In the genomic region with DNA sequence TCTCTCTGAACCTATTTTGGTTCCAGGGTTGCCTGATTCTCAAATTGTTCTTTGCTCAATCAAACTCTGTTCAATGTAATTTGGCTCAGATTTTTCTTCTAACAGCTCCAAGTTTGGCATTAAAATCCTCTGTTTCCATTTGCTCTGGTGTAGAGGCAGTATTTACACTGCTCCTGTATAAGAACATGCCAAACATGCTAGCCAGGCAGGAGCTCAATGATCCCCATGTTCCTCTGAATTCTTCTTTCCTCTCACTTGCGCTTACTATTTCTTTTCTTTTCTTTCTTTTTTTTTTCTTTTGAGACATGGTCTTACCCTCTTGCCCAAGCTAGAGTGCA, we compare ENCODE assay signal across 31 cellular contexts. TPM values are rescaled to one million over a fixed set of nuclear protein-coding genes. Genes with fewer than 3 reads are reported as not detected.
"Had no signal": no experiment of that assay in that cellular context is flagged by ENCODE, and none has a peak within 500 bp of the region (broad histone marks: within the 10 kb centered on the region; RNA-seq: fewer than 3 reads in every experiment).

No MANE protein-coding gene starts in this region.

- H3K36me3 ChIP-seq: stomach, thoracic aorta, thyroid gland, tibial nerve, transverse colon, upper lobe of left lung, upper lobe of right lung, uterus, vagina had no signal

- FAIRE-seq: urothelium cell line had no signal

- H3K27me3 ChIP-seq: stomach, testis, thyroid gland, tibial nerve, upper lobe of left lung, upper lobe of right lung, uterus, vagina had no signal

- H3K4me1 ChIP-seq: testis, thyroid gland, tibial nerve, transverse colon, upper lobe of left lung, upper lobe of right lung, uterus, vagina had no signal

- H3K4me3 Mint-ChIP-seq: stimulated activated effector memory CD8-positive, alpha-beta T cell treated with anti-CD3 and anti-CD28 coated beads, Interleukin-12 subunit alpha, Interleukin-12 subunit beta, amount 100 ng/mL, for 72 hours; stimulated activated memory B cell treated with anti-CD40 and anti-IgM and Interleukin-4, amounts not matched to agents 10 μg/mL and 1 μg/mL and 100 μg/mL, for 72 hours; stimulated activated naive B cell treated with anti-CD40 and anti-IgM and Interleukin-4, amounts not matched to agents 10 μg/mL and 1 μg/mL and 100 μg/mL, for 72 hours; stimulated activated naive CD8-positive, alpha-beta T cell treated with anti-CD3 and anti-CD28 coated beads, Interleukin-15, amount 100 ng/mL, for 72 hours; stimulated activated naive CD8-positive, alpha-beta T cell treated with anti-CD3 and anti-CD28 coated beads, Interleukin-15, Interleukin-2, amounts not matched to agents 100 ng/mL and 50 ng/mL, for 24 hours; type B pancreatic cell had no signal

- H3K36me3 Mint-ChIP-seq: stimulated activated effector memory CD8-positive, alpha-beta T cell treated with anti-CD3 and anti-CD28 coated beads, Interleukin-12 subunit alpha, Interleukin-12 subunit beta, amount 100 ng/mL, for 72 hours; type B pancreatic cell had no signal

- H3K9me3 ChIP-seq: testis, thoracic aorta, thyroid gland, transverse colon, upper lobe of left lung, upper lobe of right lung, uterus, vagina had no signal

- ATAC-seq: stimulated activated effector memory CD8-positive, alpha-beta T cell treated with anti-CD3 and anti-CD28 coated beads, Interleukin-12 subunit alpha, Interleukin-12 subunit beta, amount 100 ng/mL, for 72 hours; stimulated activated memory B cell treated with anti-CD40 and anti-IgM and Interleukin-4, amounts not matched to agents 10 μg/mL and 1 μg/mL and 100 μg/mL, for 72 hours; stimulated activated naive B cell treated with anti-CD40 and anti-IgM and Interleukin-4, amounts not matched to agents 10 μg/mL and 1 μg/mL and 100 μg/mL, for 72 hours; stimulated activated naive CD8-positive, alpha-beta T cell treated with anti-CD3 and anti-CD28 coated beads, Interleukin-15, amount 100 ng/mL, for 72 hours; stimulated activated naive CD8-positive, alpha-beta T cell treated with anti-CD3 and anti-CD28 coated beads, Interleukin-15, Interleukin-2, amounts not matched to agents 100 U/mL and 50 U/mL, for 24 hours; upper lobe of right lung had no signal

- DNase-seq: stimulated activated CD4-positive, alpha-beta T cell treated with anti-CD3 and anti-CD28 coated beads, Interleukin-2, amount 100 ng/mL, for 24 hours; stimulated activated CD4-positive, alpha-beta T cell treated with anti-CD3 and anti-CD28 coated beads, Interleukin-2, amount 100 ng/mL, for 48 hours; stimulated activated CD4-positive, alpha-beta T cell treated with anti-CD3 and anti-CD28 coated beads, Interleukin-4, amount 100 ng/mL, for 1 hour; stimulated activated CD4-positive, alpha-beta T cell treated with anti-CD3 and anti-CD28 coated beads, Interleukin-4, amount 100 ng/mL, for 24 hours; stimulated activated CD4-positive, alpha-beta T cell treated with anti-CD3 and anti-CD28 coated beads, Interleukin-4, amount 100 ng/mL, for 4 hours; stimulated activated CD8-positive, alpha-beta memory T cell treated with anti-CD3 and anti-CD28 coated beads, Interleukin-4, amount 100 ng/mL, for 48 hours; stimulated activated naive B cell treated with anti-CD40 and anti-IgM and Interleukin-4, amounts not matched to agents 10 μg/mL and 1 μg/mL and 100 μg/mL, for 72 hours; stimulated activated naive CD4-positive, alpha-beta T cell; stimulated activated naive CD4-positive, alpha-beta T cell treated with Interleukin-2 at 50 U/mL for 16 hours; stimulated activated naive CD8-positive, alpha-beta T cell treated with anti-CD3 and anti-CD28 coated beads, Interleukin-15, amount 100 ng/mL, for 72 hours; stimulated activated naive CD8-positive, alpha-beta T cell treated with anti-CD3 and anti-CD28 coated beads, Interleukin-15, Interleukin-2, amounts not matched to agents 100 U/mL and 50 U/mL, for 24 hours; stomach; substantia nigra; testis; thyroid gland; transverse colon; trophoblast cell; upper lobe of left lung; upper lobe of right lung; uterus had no signal

- H3K4me1 Mint-ChIP-seq: stimulated activated effector memory CD8-positive, alpha-beta T cell treated with anti-CD3 and anti-CD28 coated beads, Interleukin-12 subunit alpha, Interleukin-12 subunit beta, amount 100 ng/mL, for 72 hours; stimulated activated memory B cell treated with anti-CD40 and anti-IgM and Interleukin-4, amounts not matched to agents 10 μg/mL and 1 μg/mL and 100 μg/mL, for 72 hours; stimulated activated naive B cell treated with anti-CD40 and anti-IgM and Interleukin-4, amounts not matched to agents 10 μg/mL and 1 μg/mL and 100 μg/mL, for 72 hours; stimulated activated naive CD8-positive, alpha-beta T cell treated with anti-CD3 and anti-CD28 coated beads, Interleukin-15, amount 100 ng/mL, for 72 hours had no signal

- H3K9me3 Mint-ChIP-seq: type B pancreatic cell had no signal

- H3K27ac ChIP-seq: stomach, testis, thoracic aorta, thyroid gland, tibial nerve, transverse colon, upper lobe of left lung, upper lobe of right lung, uterus, vagina had no signal

- H3K27ac Mint-ChIP-seq: stimulated activated effector memory CD8-positive, alpha-beta T cell treated with anti-CD3 and anti-CD28 coated beads, Interleukin-12 subunit alpha, Interleukin-12 subunit beta, amount 100 ng/mL, for 72 hours; stimulated activated memory B cell treated with anti-CD40 and anti-IgM and Interleukin-4, amounts not matched to agents 10 μg/mL and 1 μg/mL and 100 μg/mL, for 72 hours; stimulated activated naive B cell treated with anti-CD40 and anti-IgM and Interleukin-4, amounts not matched to agents 10 μg/mL and 1 μg/mL and 100 μg/mL, for 72 hours; stimulated activated naive CD8-positive, alpha-beta T cell treated with anti-CD3 and anti-CD28 coated beads, Interleukin-15, amount 100 ng/mL, for 72 hours; stimulated activated naive CD8-positive, alpha-beta T cell treated with anti-CD3 and anti-CD28 coated beads, Interleukin-15, Interleukin-2, amounts not matched to agents 100 ng/mL and 50 ng/mL, for 24 hours; type B pancreatic cell had no signal

- H3K4me3 ChIP-seq: stomach, testis, thoracic aorta, thyroid gland, tibial nerve, transverse colon, upper lobe of left lung, upper lobe of right lung, uterus, vagina had no signal

RNA-seq across cellular contexts. Expression of a gene that starts 17.2 kb away (rescaled TPM):
- total RNA-seq: stomach, subcutaneous adipose tissue, thyroid gland, tibial nerve, transverse colon, upper lobe of left lung, upper lobe of right lung, ureter, urinary bladder had no signal
